ENCODE assay signal across 37 cellular contexts in genomic region chr7:70435634-70436033, GRCh38.
"Had no signal": no experiment of that assay in that cellular context is flagged by ENCODE, and none has a peak within 500 bp of the region (broad histone marks: within the 10 kb centered on the region; RNA-seq: fewer than 3 reads in every experiment).

No MANE protein-coding gene starts in this region.

- H3K4me3 ChIP-seq: body of pancreas, Peyer's patch, SJSA1 had no signal

- H3K36me3 Mint-ChIP-seq: activated CD8-positive, alpha-beta memory T cell treated with anti-CD3 and anti-CD28 coated beads, Interleukin-2, amount 10 ng/mL, durations not matched to agents 7 days and 5 days; activated naive CD4-positive, alpha-beta T cell treated with anti-CD3 and anti-CD28 coated beads, Interleukin-2, amount 10 ng/mL, durations not matched to agents 7 days and 5 days; activated naive CD8-positive, alpha-beta T cell had no signal

- ATAC-seq: activated CD8-positive, alpha-beta memory T cell treated with anti-CD3 and anti-CD28 coated beads, Interleukin-2, amount 10 ng/mL, durations not matched to agents 7 days and 5 days; body of pancreas; PC-3 had no signal

- H3K27ac ChIP-seq: body of pancreas, Peyer's patch, SJSA1, WERI-Rb-1 had no signal

- H3K27ac Mint-ChIP-seq: activated CD4-positive, alpha-beta T cell treated with anti-CD3 and anti-CD28 coated beads, Interleukin-2, amount 10 ng/mL, durations not matched to agents 24 days and 14 days; activated CD8-positive, alpha-beta memory T cell treated with anti-CD3 and anti-CD28 coated beads, Interleukin-2, amount 10 ng/mL, durations not matched to agents 7 days and 5 days; activated naive CD4-positive, alpha-beta T cell treated with anti-CD3 and anti-CD28 coated beads, Interleukin-2, amount 10 ng/mL, durations not matched to agents 7 days and 5 days; activated naive CD8-positive, alpha-beta T cell had no signal

- H3K9me3 Mint-ChIP-seq: activated CD4-positive, alpha-beta T cell treated with anti-CD3 and anti-CD28 coated beads, Interleukin-2, amount 10 ng/mL, durations not matched to agents 24 days and 14 days had no signal

- DNase-seq: activated CD4-positive, alpha-beta T cell treated with anti-CD3 and anti-CD28 coated beads for 1 hour; activated CD4-positive, alpha-beta T cell treated with anti-CD3 and anti-CD28 coated beads, Interleukin-2, amount 10 ng/mL, durations not matched to agents 24 days and 14 days; activated CD4-positive, alpha-beta T cell treated with anti-CD3 and anti-CD28 coated beads, Interleukin-2, amount 50 U/mL, for 48 hours; activated CD4-positive, CD25-positive, alpha-beta regulatory T cell; activated CD8-positive, alpha-beta memory T cell treated with anti-CD3 and anti-CD28 coated beads for 24 hours; activated CD8-positive, alpha-beta memory T cell treated with anti-CD3 and anti-CD28 coated beads, Interleukin-2, amount 10 ng/mL, durations not matched to agents 7 days and 5 days; activated CD8-positive, alpha-beta memory T cell treated with anti-CD3 and anti-CD28 coated beads, Interleukin-2, amount 50 U/mL, for 48 hours; activated effector memory CD4-positive, alpha-beta T cell treated with Interleukin-2 at 50 U/mL for 16 hours; activated naive CD4-positive, alpha-beta T cell treated with anti-CD3 and anti-CD28 coated beads, Interleukin-2, amount 10 ng/mL, durations not matched to agents 7 days and 5 days; activated T-cell treated with anti-CD3 and anti-CD28 coated beads, Interleukin-2, amount 50 U/mL, for 48 hours; amygdala; body of pancreas; caudate nucleus; KG1; MM.1S; MV-4-11; NCI-H1092 treated with DMSO at 0.1 percent for 48 hours; NCI-H1417; NCI-H146; NCI-H187; NCI-H2029 treated with DMSO at 0.1 percent for 48 hours; NCI-H2171 treated with DMSO at 0.1 percent for 48 hours; NCI-H2227 treated with DMSO at 0.1 percent for 48 hours; NCI-H446; NCI-H510A treated with DMSO at 0.1 percent for 48 hours; NCI-H526 treated with DMSO at 0.1 percent for 48 hours; NCI-H774; PC-3; Peyer's patch; RPMI8226; SHP77 treated with DMSO at 0.1 percent for 48 hours; SW 1271; T-helper 1 cell; T1000; WERI-Rb-1 had no signal

- H3K4me1 Mint-ChIP-seq: activated CD4-positive, alpha-beta T cell treated with anti-CD3 and anti-CD28 coated beads, Interleukin-2, amount 10 ng/mL, durations not matched to agents 24 days and 14 days; activated CD8-positive, alpha-beta memory T cell treated with anti-CD3 and anti-CD28 coated beads, Interleukin-2, amount 10 ng/mL, durations not matched to agents 7 days and 5 days had no signal

- H3K4me1 ChIP-seq: body of pancreas, Peyer's patch, SJSA1 had no signal

- H3K27me3 Mint-ChIP-seq: activated CD4-positive, alpha-beta T cell treated with anti-CD3 and anti-CD28 coated beads, Interleukin-2, amount 10 ng/mL, durations not matched to agents 24 days and 14 days; activated CD8-positive, alpha-beta memory T cell treated with anti-CD3 and anti-CD28 coated beads, Interleukin-2, amount 10 ng/mL, durations not matched to agents 7 days and 5 days; activated naive CD4-positive, alpha-beta T cell treated with anti-CD3 and anti-CD28 coated beads, Interleukin-2, amount 10 ng/mL, durations not matched to agents 7 days and 5 days; activated naive CD8-positive, alpha-beta T cell had no signal

- H3K27me3 ChIP-seq: body of pancreas, Peyer's patch, SJSA1 had no signal

- H3K36me3 ChIP-seq: Peyer's patch, SJSA1, WERI-Rb-1 had no signal

- H3K4me3 Mint-ChIP-seq: activated CD4-positive, alpha-beta T cell treated with anti-CD3 and anti-CD28 coated beads, Interleukin-2, amount 10 ng/mL, durations not matched to agents 24 days and 14 days; activated CD8-positive, alpha-beta memory T cell treated with anti-CD3 and anti-CD28 coated beads, Interleukin-2, amount 10 ng/mL, durations not matched to agents 7 days and 5 days; activated naive CD4-positive, alpha-beta T cell treated with anti-CD3 and anti-CD28 coated beads, Interleukin-2, amount 10 ng/mL, durations not matched to agents 7 days and 5 days; activated naive CD8-positive, alpha-beta T cell had no signal

- H3K9me3 ChIP-seq: body of pancreas, Peyer's patch, SJSA1 had no signal
